In the genomic region with DNA sequence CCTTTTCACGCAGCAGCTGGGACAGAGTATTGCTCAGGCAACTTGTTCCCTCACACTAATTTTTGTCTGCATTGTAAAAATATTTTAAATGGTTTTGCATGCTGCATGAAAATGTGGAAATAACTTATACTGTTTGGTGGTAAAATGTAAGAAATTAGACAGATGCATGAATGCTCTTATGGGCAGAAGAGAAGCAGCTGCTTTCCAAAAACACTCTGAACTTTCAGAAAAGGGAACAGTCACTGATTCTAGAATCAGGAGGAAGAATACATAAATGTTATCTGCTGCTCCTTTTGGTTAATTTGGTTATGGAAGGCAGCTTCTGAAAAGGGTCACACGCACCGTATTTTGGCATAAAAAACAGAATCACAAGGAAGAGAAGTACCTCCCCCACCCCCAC, we compare ENCODE assay signal across 1 cellular context.
TF ChIP-seq lines count a peak whose summit lies in the region.

No MANE protein-coding gene starts in this region.

TF ChIP-seq in endothelial cell of umbilical vein, 7 proteins besides CTCF, POLR2A, EP300 and RAD21:
- TF ChIP-seq POLR2AphosphoS5 (IDR thresholded peaks at IDR 0.05; ENCODE audit: insufficient read depth, low read depth, low read length), result no peak
- no peak for TF ChIP-seq EZH2 (IDR thresholded peaks at IDR 0.05; ENCODE audit: borderline replicate concordance, low read depth, low read length, severe bottlenecking)
- no peak for TF ChIP-seq JUN (IDR thresholded peaks at IDR 0.05; ENCODE audit: borderline replicate concordance, insufficient read depth, insufficient read length, low read depth)
